1 cellular context compared by ENCODE assay signal in genomic region chr4:7295917-7296660, GRCh38.
TF ChIP-seq lines count a peak whose summit lies in the region.

No MANE protein-coding gene starts in this region.

TF ChIP-seq in GM23338, 12 proteins besides CTCF, POLR2A, EP300 and RAD21 (continued from another document):
- TF ChIP-seq ZNF462 (CRISPR knock-in tag; IDR thresholded peaks at IDR 0.05) (no peak), EZH2phosphoT487 (IDR thresholded peaks at IDR 0.05; ENCODE audit: unreplicated experiment) (no peak), ZNF114 (CRISPR knock-in tag; IDR thresholded peaks at IDR 0.05) (no peak), REST (IDR thresholded peaks at IDR 0.05; ENCODE audit: unreplicated experiment) (no peak), NANOG (IDR thresholded peaks at IDR 0.05; ENCODE audit: borderline replicate concordance) (no peak), POLR2AphosphoS5 (IDR thresholded peaks at IDR 0.05; ENCODE audit: low read depth) (no peak), STAT1 (IDR thresholded peaks at IDR 0.05; ENCODE audit: unreplicated experiment) (no peak), ZNF331 (CRISPR knock-in tag; IDR thresholded peaks at IDR 0.05; ENCODE audit: low read depth) (no peak)
